In the genomic region with DNA sequence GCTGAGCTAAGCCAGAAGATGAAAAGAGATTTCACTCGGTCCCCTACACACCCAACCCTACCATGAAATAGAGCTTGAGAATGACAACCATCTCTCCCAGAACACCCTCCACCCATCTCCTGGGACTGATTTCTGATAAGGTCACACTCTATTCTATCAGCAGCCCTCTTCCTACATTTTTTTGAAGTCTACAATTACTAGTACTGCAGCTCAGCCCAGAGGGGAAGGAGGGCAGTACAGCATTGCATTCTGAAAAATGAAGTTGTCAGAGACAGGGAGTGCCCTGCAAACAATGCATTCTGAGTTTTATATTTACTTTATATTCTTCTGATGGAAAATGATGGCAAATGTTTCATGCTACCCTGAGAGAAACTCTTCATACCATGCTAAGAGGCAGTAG, we compare ENCODE assay signal across 24 cellular contexts.
A peak's percentile ranks its signal among the peaks of the same experiment; 100 is the strongest.
DNase-seq lines count a peak whose midpoint lies in the region; ATAC-seq, FAIRE-seq and TF ChIP-seq lines count a peak whose summit lies in the region.
"Had no signal": no experiment of that assay in that cellular context is flagged by ENCODE, and none has a peak within 500 bp of the region (broad histone marks: within the 10 kb centered on the region; RNA-seq: fewer than 3 reads in every experiment).

No MANE protein-coding gene starts in this region.

- H3K4me3 Mint-ChIP-seq in astrocyte (ENCODE audit: unreplicated experiment) = no peak overlapping the region
- H3K4me3 Mint-ChIP-seq: activated naive CD8-positive, alpha-beta T cell treated with anti-CD3 and anti-CD28 coated beads, Interleukin-2, amount 10 ng/mL, durations not matched to agents 7 days and 5 days; CD4-positive, alpha-beta T cell; nephron progenitor cell; stimulated activated effector memory CD8-positive, alpha-beta T cell treated with anti-CD3 and anti-CD28 coated beads, Interleukin-12 subunit alpha, Interleukin-12 subunit beta, amount 100 ng/mL, for 72 hours had no signal

- TF ChIP-seq CTCF in astrocyte (IDR thresholded peaks at IDR 0.05; ENCODE audit: insufficient read depth, low read depth, low read length) = peak; percentile 12
- peak; percentile 16 for TF ChIP-seq CTCF in hepatocyte (IDR thresholded peaks at IDR 0.05; ENCODE audit: poor library complexity)
- no peak for TF ChIP-seq CTCF in GM13977 (IDR thresholded peaks at IDR 0.05; ENCODE audit: extremely low read depth, insufficient read depth, missing control alignments)

- no peak overlapping the region for H3K4ac ChIP-seq in trophoblast cell (ENCODE audit: low read depth, low read length)

- H3K27ac ChIP-seq in Karpas-422 (ENCODE audit: low read length) (no peak overlapping the region), astrocyte (ENCODE audit: low read depth, low read length) (no peak overlapping the region), hepatocyte (no peak overlapping the region), trophoblast cell (ENCODE audit: low read depth, low read length) (no peak overlapping the region)
- H3K27ac ChIP-seq: coronary artery, prostate gland, VCaP had no signal

- H3K79me1 ChIP-seq in trophoblast cell (ENCODE audit: low read length) = no peaks in the 10 kb centered on the region

- no peak overlapping the region for H3K9ac ChIP-seq in Karpas-422 (ENCODE audit: low read length)
- no peak overlapping the region for H3K9ac ChIP-seq in astrocyte (ENCODE audit: low read length)
- no peak overlapping the region for H3K9ac ChIP-seq in trophoblast cell (ENCODE audit: low read length)
- H3K9ac ChIP-seq: SK-N-SH had no signal

- H3K9me3 ChIP-seq in Karpas-422 (ENCODE audit: low read length) (no peaks in the 10 kb centered on the region), astrocyte (ENCODE audit: insufficient read depth, low read depth, low read length) (no peaks in the 10 kb centered on the region), hepatocyte (ENCODE audit: low read depth) (no peaks in the 10 kb centered on the region), trophoblast cell (ENCODE audit: insufficient read depth, low read depth, low read length) (no peaks in the 10 kb centered on the region)
- H3K9me3 ChIP-seq: mucosa of descending colon, prostate gland, SK-N-SH had no signal

- in situ Hi-C loops in GM13977 (cut with MboI; ENCODE audit: low pct_unique_long_range_greater_than_20kb, low sequenced_read_pairs, unreplicated experiment) = no loop called here

- H2AFZ ChIP-seq in Karpas-422 (ENCODE audit: low read length) = no peak overlapping the region
- no peak overlapping the region for H2AFZ ChIP-seq in astrocyte (ENCODE audit: low read depth, low read length)
- H2AFZ ChIP-seq in hepatocyte = no peak overlapping the region
- no peak overlapping the region for H2AFZ ChIP-seq in trophoblast cell (ENCODE audit: insufficient read depth, low read length, poor library complexity)

- no peak overlapping the region for H2BK5ac ChIP-seq in trophoblast cell (ENCODE audit: low read depth, low read length, poor library complexity)

- no peak overlapping the region for H4K12ac ChIP-seq in trophoblast cell (ENCODE audit: low read depth, low read length)

- H2BK12ac ChIP-seq in trophoblast cell (ENCODE audit: low read length) = no peak overlapping the region

- H3K27me3 Mint-ChIP-seq in astrocyte (ENCODE audit: low read depth, unreplicated experiment) = no peaks in the 10 kb centered on the region
- H3K27me3 Mint-ChIP-seq: CD4-positive, alpha-beta T cell had no signal

- H4K91ac ChIP-seq in trophoblast cell (ENCODE audit: low read depth, low read length) = no peak overlapping the region

- H3K27ac Mint-ChIP-seq in astrocyte (ENCODE audit: unreplicated experiment) = no peak overlapping the region
- H3K27ac Mint-ChIP-seq: activated naive CD8-positive, alpha-beta T cell treated with anti-CD3 and anti-CD28 coated beads, Interleukin-2, amount 10 ng/mL, durations not matched to agents 7 days and 5 days; CD4-positive, alpha-beta T cell; nephron progenitor cell; stimulated activated effector memory CD8-positive, alpha-beta T cell treated with anti-CD3 and anti-CD28 coated beads, Interleukin-12 subunit alpha, Interleukin-12 subunit beta, amount 100 ng/mL, for 72 hours had no signal

- no peak overlapping the region for H3K23ac ChIP-seq in trophoblast cell (ENCODE audit: low read length)

- H3K4me1 ChIP-seq in Karpas-422 (ENCODE audit: low read length) (no peaks in the 10 kb centered on the region), astrocyte (ENCODE audit: insufficient read depth, low read length) (no peaks in the 10 kb centered on the region), hepatocyte (ENCODE audit: insufficient read depth) (no peaks in the 10 kb centered on the region), trophoblast cell (ENCODE audit: control insufficient read depth in 1 of 2, insufficient read depth in 2 of 2, low read length in 2 of 2) (no peaks in the 10 kb centered on the region)
- H3K4me1 ChIP-seq: prostate gland had no signal

- H3K4me2 ChIP-seq in Karpas-422 (ENCODE audit: low read depth, low read length, poor library complexity, severe bottlenecking) (no peak overlapping the region), astrocyte (ENCODE audit: low read length) (no peak overlapping the region), hepatocyte (no peak overlapping the region), trophoblast cell (ENCODE audit: low read length) (no peak overlapping the region)
- H3K4me2 ChIP-seq: SK-N-SH had no signal

- H4K20me1 ChIP-seq in Karpas-422 (ENCODE audit: insufficient read depth, low read depth, low read length) = no peaks in the 10 kb centered on the region
- no peaks in the 10 kb centered on the region for H4K20me1 ChIP-seq in astrocyte (ENCODE audit: insufficient read depth, low read length)
- H4K20me1 ChIP-seq in hepatocyte (ENCODE audit: insufficient read depth, poor library complexity, severe bottlenecking) = no peaks in the 10 kb centered on the region

- no peak overlapping the region for H2BK120ac ChIP-seq in trophoblast cell (ENCODE audit: insufficient read depth, low read length, poor library complexity)

- H3K4me3 ChIP-seq in Karpas-422 (ENCODE audit: low read length) (no peak overlapping the region), astrocyte (ENCODE audit: insufficient read depth, low read depth, low read length) (no peak overlapping the region), hepatocyte (no peak overlapping the region), trophoblast cell (ENCODE audit: low read depth, low read length) (no peak overlapping the region)
- H3K4me3 ChIP-seq: coronary artery, mucosa of descending colon, prostate gland had no signal

- WGBS in hepatocyte (ENCODE audit: low lambda C conversion rate, missing lambda C conversion rate) = 86% methylated on average over 1 of the region's 1 CpG
- WGBS in trophoblast cell (ENCODE audit: extremely low coverage, insufficient coverage, insufficient read length) = no CpG with 5 or more reads among the region's 1 CpG

- no peaks in the 10 kb centered on the region for H3K9me3 Mint-ChIP-seq in astrocyte (ENCODE audit: unreplicated experiment)
- H3K9me3 Mint-ChIP-seq: activated naive CD8-positive, alpha-beta T cell treated with anti-CD3 and anti-CD28 coated beads, Interleukin-2, amount 10 ng/mL, durations not matched to agents 7 days and 5 days; CD4-positive, alpha-beta T cell; stimulated activated effector memory CD8-positive, alpha-beta T cell treated with anti-CD3 and anti-CD28 coated beads, Interleukin-12 subunit alpha, Interleukin-12 subunit beta, amount 100 ng/mL, for 72 hours had no signal

- no peaks in the 10 kb centered on the region for H3K27me3 ChIP-seq in Karpas-422 (ENCODE audit: low read length)
- no peaks in the 10 kb centered on the region for H3K27me3 ChIP-seq in astrocyte (ENCODE audit: insufficient read depth, low read length)
- H3K27me3 ChIP-seq in hepatocyte = no peaks in the 10 kb centered on the region
- no peaks in the 10 kb centered on the region for H3K27me3 ChIP-seq in trophoblast cell (ENCODE audit: insufficient read depth, low read length)

- H4K8ac ChIP-seq in trophoblast cell (ENCODE audit: low read depth, low read length) = no peak overlapping the region

- DNase-seq in Karpas-422 (peak; percentile 48), astrocyte (ENCODE audit: low read depth) (no peak), hepatocyte (ENCODE audit: low spot score) (no peak), trophoblast cell (peak; percentile 16 to 40), GM13977 (ENCODE audit: low spot score) (no peak)
- DNase-seq: activated naive CD8-positive, alpha-beta T cell treated with anti-CD3 and anti-CD28 coated beads, Interleukin-2, amount 10 ng/mL, durations not matched to agents 7 days and 5 days; CD4-positive, alpha-beta T cell; DMS 273 treated with DMSO at 0.1 percent for 48 hours; head of caudate nucleus; MM.1S; mucosa of descending colon; NCI-H1436; NCI-H2107; NCI-H510A; nephron progenitor cell; SK-N-SH; stimulated activated CD4-positive, alpha-beta T cell treated with anti-CD3 and anti-CD28 coated beads, Interleukin-2, amount 100 ng/mL, for 24 hours had no signal

- H3K4me1 Mint-ChIP-seq in astrocyte (ENCODE audit: low read depth, unreplicated experiment) = no peaks in the 10 kb centered on the region
- H3K4me1 Mint-ChIP-seq: activated naive CD8-positive, alpha-beta T cell treated with anti-CD3 and anti-CD28 coated beads, Interleukin-2, amount 10 ng/mL, durations not matched to agents 7 days and 5 days; nephron progenitor cell; stimulated activated effector memory CD8-positive, alpha-beta T cell treated with anti-CD3 and anti-CD28 coated beads, Interleukin-12 subunit alpha, Interleukin-12 subunit beta, amount 100 ng/mL, for 72 hours had no signal

- no peak overlapping the region for H2AK5ac ChIP-seq in trophoblast cell (ENCODE audit: low read length)

- no peaks in the 10 kb centered on the region for H3K79me2 ChIP-seq in Karpas-422 (ENCODE audit: low read length)
- H3K79me2 ChIP-seq in astrocyte (ENCODE audit: insufficient read depth, low read length) = no peaks in the 10 kb centered on the region
- no peaks in the 10 kb centered on the region for H3K79me2 ChIP-seq in hepatocyte
- no peaks in the 10 kb centered on the region for H3K79me2 ChIP-seq in trophoblast cell (ENCODE audit: control insufficient read depth, insufficient read depth, low read length, poor library complexity)

- H3K36me3 Mint-ChIP-seq in astrocyte (ENCODE audit: low read depth, unreplicated experiment) = no peaks in the 10 kb centered on the region
- H3K36me3 Mint-ChIP-seq: activated naive CD8-positive, alpha-beta T cell treated with anti-CD3 and anti-CD28 coated beads, Interleukin-2, amount 10 ng/mL, durations not matched to agents 7 days and 5 days; stimulated activated effector memory CD8-positive, alpha-beta T cell treated with anti-CD3 and anti-CD28 coated beads, Interleukin-12 subunit alpha, Interleukin-12 subunit beta, amount 100 ng/mL, for 72 hours had no signal

- ATAC-seq in GM18870 (IDR thresholded peaks at IDR 0.05; ENCODE audit: unreplicated experiment) (no peak), GM19395 (IDR thresholded peaks at IDR 0.05; ENCODE audit: unreplicated experiment) (no peak)
- ATAC-seq: mucosa of descending colon; stimulated activated effector memory CD8-positive, alpha-beta T cell treated with anti-CD3 and anti-CD28 coated beads, Interleukin-12 subunit alpha, Interleukin-12 subunit beta, amount 100 ng/mL, for 72 hours had no signal

- H3K14ac ChIP-seq in trophoblast cell (ENCODE audit: low read length) = no peak overlapping the region

- FAIRE-seq in astrocyte (lab: Jason Lieb, UNC) = no peak
- FAIRE-seq: RCC 7860 had no signal

- H3K9me2 ChIP-seq in Karpas-422 (replicated peaks; ENCODE audit: insufficient read depth, low read length) (no peaks in the 10 kb centered on the region), hepatocyte (replicated peaks; ENCODE audit: insufficient read depth) (no peaks in the 10 kb centered on the region)
- H3K9me2 ChIP-seq: SK-N-SH had no signal

- H3K36me3 ChIP-seq in Karpas-422 (ENCODE audit: insufficient read depth, low read length) = no peaks in the 10 kb centered on the region
- H3K36me3 ChIP-seq in astrocyte (ENCODE audit: insufficient read depth, low read length) = no peaks in the 10 kb centered on the region
- no peaks in the 10 kb centered on the region for H3K36me3 ChIP-seq in hepatocyte (replicated peaks; ENCODE audit: insufficient read depth, low read depth)
- no peaks in the 10 kb centered on the region for H3K36me3 ChIP-seq in trophoblast cell (ENCODE audit: control insufficient read depth in 1 of 2, insufficient read depth in 2 of 2, low read length in 2 of 2)
- H3K36me3 ChIP-seq: prostate gland had no signal

- H3K18ac ChIP-seq in trophoblast cell (ENCODE audit: low read length) = no peak overlapping the region

Comparison
In these comparisons a context has a peak if more than half of its experiments do, and no peak if none do; other contexts are left out.
1. DNase-seq: peak in Karpas-422 (single experiment) and trophoblast cell (2 of 2); none in astrocyte (single experiment), hepatocyte (single experiment) and GM13977 (single experiment).